Comparison of ENCODE assay signal across 1 cellular context in genomic region chr15:39812651-39813050, GRCh38. TPM values are rescaled to one million over a fixed set of nuclear protein-coding genes. Genes with fewer than 3 reads are reported as not detected.
"Had no signal": no experiment of that assay in that cellular context is flagged by ENCODE, and none has a peak within 500 bp of the region (broad histone marks: within the 10 kb centered on the region; RNA-seq: fewer than 3 reads in every experiment).

No MANE protein-coding gene starts in this region.

RNA-seq across cellular contexts. Expression of gene FSIP1, which starts 30.0 kb away (rescaled TPM):
- total RNA-seq: Peyer's patch had no signal
